ENCODE assay signal across 1 cellular context in genomic region chr16:3400779-3401688, GRCh38.
TF ChIP-seq lines count a peak whose summit lies in the region.

Gene ZNF174, plus strand, starts transcription at chr16:3401215. Its CDS starts 790 bp downstream, at chr16:3402005.
Gene ZSCAN32, minus strand, starts transcription at chr16:3401004. Its CDS starts 3,447 bp downstream, at chr16:3397557.

TF ChIP-seq in K562, 482 proteins besides CTCF, POLR2A, EP300 and RAD21 (continued from another document and continues in another):
- TF ChIP-seq RNF219 (CRISPR knock-in tag; IDR thresholded peaks at IDR 0.05) (no peak), ZNF134 (CRISPR knock-in tag; conservative IDR thresholded peaks at IDR 0.05) (no peak), ZBTB17 (CRISPR knock-in tag; IDR thresholded peaks at IDR 0.05) (peak; percentile 54), PRDM10 (IDR thresholded peaks at IDR 0.05; ENCODE audit: partially characterized antibody) (no peak), ZHX1 (conservative IDR thresholded peaks at IDR 0.05; ENCODE audit: low read length) (0 out of 2 replicates have a peak, but pooled peaks have one; percentile 23), COPS2 (conservative IDR thresholded peaks at IDR 0.05) (no peak), CSDE1 (IDR thresholded peaks at IDR 0.05) (no peak), ARID2 (IDR thresholded peaks at IDR 0.05) (no peak), ZNF79 (CRISPR knock-in tag; IDR thresholded peaks at IDR 0.05; ENCODE audit: low read depth) (no peak), ZNF785 (CRISPR knock-in tag; IDR thresholded peaks at IDR 0.05) (no peak), MYC (IDR thresholded peaks at IDR 0.05; ENCODE audit: low read depth, low read length) (peak; percentile 37; the same call in 1 of the 2 replicates), MYC (CRISPR knock-in tag; IDR thresholded peaks at IDR 0.05; ENCODE audit: borderline replicate concordance, low read depth) (no peak), ZNF347 (CRISPR knock-in tag; IDR thresholded peaks at IDR 0.05; ENCODE audit: low read depth) (no peak), GABPB2 (CRISPR knock-in tag; conservative IDR thresholded peaks at IDR 0.05) (no peak), TRIM25 (IDR thresholded peaks at IDR 0.05; ENCODE audit: borderline replicate concordance) (no peak), ZNF639 (CRISPR knock-in tag; conservative IDR thresholded peaks at IDR 0.05 in 1 of 2, IDR thresholded peaks at IDR 0.05 in 1 of 2) (peak in 1 of 2 experiments; percentile 86; a peak in 2 of 4 replicates), ESRRB (CRISPR knock-in tag; IDR thresholded peaks at IDR 0.05; ENCODE audit: borderline replicate concordance) (no peak), CBX2 (IDR thresholded peaks at IDR 0.05; ENCODE audit: insufficient read depth, low read length, poor library complexity, severe bottlenecking) (no peak), RNF2 (IDR thresholded peaks at IDR 0.05) (peak; percentile 73; the same call in 1 of the 2 replicates), DIDO1 (tag; IDR thresholded peaks at IDR 0.05; ENCODE audit: low read depth) (no peak), TRIM24 (IDR thresholded peaks at IDR 0.05) (no peak), CHD1 (IDR thresholded peaks at IDR 0.05; ENCODE audit: low read length) (peak; percentile 41), POLR2H (tag; IDR thresholded peaks at IDR 0.05; ENCODE audit: low read depth) (peak; percentile 60), ZBTB2 (IDR thresholded peaks at IDR 0.05) (peak; percentile 96), TCF7 (IDR thresholded peaks at IDR 0.05; ENCODE audit: borderline replicate concordance) (no peak), RUNX1 (IDR thresholded peaks at IDR 0.05; ENCODE audit: low read depth) (no peak), ZFP91 (CRISPR knock-in tag; IDR thresholded peaks at IDR 0.05) (0 out of 2 replicates have a peak, but pooled peaks have one; percentile 7), SP1 (CRISPR knock-in tag; IDR thresholded peaks at IDR 0.05) (peak; percentile 97), NONO (IDR thresholded peaks at IDR 0.05; ENCODE audit: low read depth in 2 of 2, low read length in 1 of 2) (no peak), KLF16 (IDR thresholded peaks at IDR 0.05) (no peak), ZNF780A (CRISPR knock-in tag; IDR thresholded peaks at IDR 0.05) (no peak), HNRNPLL (IDR thresholded peaks at IDR 0.05; ENCODE audit: low read depth, low read length, poor library complexity, severe bottlenecking) (peak; percentile 98), FOSL1 (tag; conservative IDR thresholded peaks at IDR 0.05) (peak; percentile 63), PRMT5 (CRISPR knock-in tag; IDR thresholded peaks at IDR 0.05) (no peak), CREB3 (tag; conservative IDR thresholded peaks at IDR 0.05; ENCODE audit: low read depth) (no peak), ZNF184 (CRISPR knock-in tag; IDR thresholded peaks at IDR 0.05) (no peak)
- TF ChIP-seq, protein P1, sequence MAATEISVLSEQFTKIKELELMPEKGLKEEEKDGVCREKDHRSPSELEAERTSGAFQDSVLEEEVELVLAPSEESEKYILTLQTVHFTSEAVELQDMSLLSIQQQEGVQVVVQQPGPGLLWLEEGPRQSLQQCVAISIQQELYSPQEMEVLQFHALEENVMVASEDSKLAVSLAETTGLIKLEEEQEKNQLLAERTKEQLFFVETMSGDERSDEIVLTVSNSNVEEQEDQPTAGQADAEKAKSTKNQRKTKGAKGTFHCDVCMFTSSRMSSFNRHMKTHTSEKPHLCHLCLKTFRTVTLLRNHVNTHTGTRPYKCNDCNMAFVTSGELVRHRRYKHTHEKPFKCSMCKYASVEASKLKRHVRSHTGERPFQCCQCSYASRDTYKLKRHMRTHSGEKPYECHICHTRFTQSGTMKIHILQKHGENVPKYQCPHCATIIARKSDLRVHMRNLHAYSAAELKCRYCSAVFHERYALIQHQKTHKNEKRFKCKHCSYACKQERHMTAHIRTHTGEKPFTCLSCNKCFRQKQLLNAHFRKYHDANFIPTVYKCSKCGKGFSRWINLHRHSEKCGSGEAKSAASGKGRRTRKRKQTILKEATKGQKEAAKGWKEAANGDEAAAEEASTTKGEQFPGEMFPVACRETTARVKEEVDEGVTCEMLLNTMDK (IDR thresholded peaks at IDR 0.05; ENCODE audit: borderline replicate concordance, insufficient read depth, low read depth, low read length, poor library complexity, severe bottlenecking), result no peak
- TF ChIP-seq, protein P2, sequence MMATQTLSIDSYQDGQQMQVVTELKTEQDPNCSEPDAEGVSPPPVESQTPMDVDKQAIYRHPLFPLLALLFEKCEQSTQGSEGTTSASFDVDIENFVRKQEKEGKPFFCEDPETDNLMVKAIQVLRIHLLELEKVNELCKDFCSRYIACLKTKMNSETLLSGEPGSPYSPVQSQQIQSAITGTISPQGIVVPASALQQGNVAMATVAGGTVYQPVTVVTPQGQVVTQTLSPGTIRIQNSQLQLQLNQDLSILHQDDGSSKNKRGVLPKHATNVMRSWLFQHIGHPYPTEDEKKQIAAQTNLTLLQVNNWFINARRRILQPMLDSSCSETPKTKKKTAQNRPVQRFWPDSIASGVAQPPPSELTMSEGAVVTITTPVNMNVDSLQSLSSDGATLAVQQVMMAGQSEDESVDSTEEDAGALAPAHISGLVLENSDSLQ (IDR thresholded peaks at IDR 0.05), result peak; percentile 100
- TF ChIP-seq, protein P3, sequence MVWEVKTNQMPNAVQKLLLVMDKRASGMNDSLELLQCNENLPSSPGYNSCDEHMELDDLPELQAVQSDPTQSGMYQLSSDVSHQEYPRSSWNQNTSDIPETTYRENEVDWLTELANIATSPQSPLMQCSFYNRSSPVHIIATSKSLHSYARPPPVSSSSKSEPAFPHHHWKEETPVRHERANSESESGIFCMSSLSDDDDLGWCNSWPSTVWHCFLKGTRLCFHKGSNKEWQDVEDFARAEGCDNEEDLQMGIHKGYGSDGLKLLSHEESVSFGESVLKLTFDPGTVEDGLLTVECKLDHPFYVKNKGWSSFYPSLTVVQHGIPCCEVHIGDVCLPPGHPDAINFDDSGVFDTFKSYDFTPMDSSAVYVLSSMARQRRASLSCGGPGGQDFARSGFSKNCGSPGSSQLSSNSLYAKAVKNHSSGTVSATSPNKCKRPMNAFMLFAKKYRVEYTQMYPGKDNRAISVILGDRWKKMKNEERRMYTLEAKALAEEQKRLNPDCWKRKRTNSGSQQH (CRISPR knock-in tag; IDR thresholded peaks at IDR 0.05), result no peak
